ENCODE assay signal across 22 cellular contexts in the genomic region with DNA sequence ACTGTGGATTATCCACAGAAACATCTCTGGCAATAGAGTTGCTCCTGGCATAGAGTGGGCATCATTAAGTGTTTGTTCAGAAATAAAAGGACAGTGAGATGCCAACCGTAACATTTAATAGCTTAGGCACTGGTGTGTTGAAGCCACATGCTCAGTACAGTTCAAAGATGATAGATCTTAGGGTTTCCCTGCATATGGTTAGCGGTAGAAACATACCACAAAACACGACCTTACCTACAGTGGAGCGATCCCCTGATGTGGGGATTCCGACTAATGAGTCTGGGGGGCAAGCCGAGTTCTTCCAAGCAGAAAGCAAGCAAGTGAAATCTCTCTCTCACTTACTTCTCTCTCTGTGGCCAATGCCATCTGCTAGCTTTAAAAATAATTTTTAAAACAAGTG.
"Had no signal": no experiment of that assay in that cellular context is flagged by ENCODE, and none has a peak within 500 bp of the region (broad histone marks: within the 10 kb centered on the region; RNA-seq: fewer than 3 reads in every experiment).

No MANE protein-coding gene starts in this region.

- H3K4me3 ChIP-seq: esophagus squamous epithelium, gastroesophageal sphincter, mucosa of descending colon, right atrium auricular region, sigmoid colon, skin epidermis, tibial artery, upper lobe of left lung, uterus had no signal

- FAIRE-seq: colon, kidney had no signal

- H3K4me1 ChIP-seq: esophagus squamous epithelium, right atrium auricular region, tibial artery, upper lobe of left lung, uterus had no signal

- H3K9me3 ChIP-seq: esophagus squamous epithelium, gastroesophageal sphincter, mucosa of descending colon, right atrium auricular region, sigmoid colon, tibial artery, upper lobe of left lung, uterus had no signal

- DNase-seq: dermis blood vessel endothelial cell; esophagus squamous epithelium; foreskin fibroblast; glutamatergic neuron; immature natural killer cell; kidney; left cardiac atrium; left ventricle myocardium superior; mucosa of descending colon; natural killer cell; posterior cingulate gyrus; sigmoid colon; stimulated activated CD4-positive, alpha-beta T cell treated with anti-CD3 and anti-CD28 coated beads, Interleukin-2, amount 100 ng/mL, for 24 hours; stimulated activated CD4-positive, alpha-beta T cell treated with anti-CD3 and anti-CD28 coated beads, Interleukin-4, amount 100 ng/mL, for 4 hours; stimulated activated naive CD4-positive, alpha-beta T cell treated with Interleukin-2 at 50 U/mL for 16 hours; tibial artery; upper lobe of left lung; uterus had no signal

- H3K27me3 ChIP-seq: esophagus squamous epithelium, gastroesophageal sphincter, right atrium auricular region, sigmoid colon, tibial artery, upper lobe of left lung, uterus had no signal

- H3K27ac ChIP-seq: esophagus squamous epithelium, gastroesophageal sphincter, right atrium auricular region, skin epidermis, tibial artery, upper lobe of left lung, uterus had no signal

- ATAC-seq: gastroesophageal sphincter, left cardiac atrium, left ventricle myocardium superior, mucosa of descending colon, natural killer cell had no signal

- H3K36me3 ChIP-seq: esophagus squamous epithelium, gastroesophageal sphincter, right atrium auricular region, sigmoid colon, tibial artery, upper lobe of left lung, uterus had no signal
